15 cellular contexts compared by ENCODE assay signal in genomic region chr17:12974319-12974661, GRCh38. TPM values are rescaled to one million over a fixed set of nuclear protein-coding genes. Genes with fewer than 3 reads are reported as not detected.
A peak's percentile ranks its signal among the peaks of the same experiment; 100 is the strongest.
DNase-seq lines count a peak whose midpoint lies in the region; ATAC-seq and TF ChIP-seq lines count a peak whose summit lies in the region.
"Had no signal": no experiment of that assay in that cellular context is flagged by ENCODE, and none has a peak within 500 bp of the region (broad histone marks: within the 10 kb centered on the region; RNA-seq: fewer than 3 reads in every experiment).

No MANE protein-coding gene starts in this region.

- peaks cover 20% of the 10 kb centered on the region for H3K4me1 Mint-ChIP-seq in GM23338
- peaks cover 12% of the 10 kb centered on the region for H3K4me1 Mint-ChIP-seq in brain
- H3K4me1 Mint-ChIP-seq in activated CD4-positive, alpha-beta memory T cell treated with anti-CD3 and anti-CD28 coated beads, Interleukin-2, amount 10 ng/mL, durations not matched to agents 7 days and 5 days: no peaks in the 10 kb centered on the region

- H3K27me3 ChIP-seq in GM23338 (ENCODE audit: insufficient read depth): no peaks in the 10 kb centered on the region
- H3K27me3 ChIP-seq in iPS-18a (ENCODE audit: control insufficient read depth, insufficient read depth, low read length): no peaks in the 10 kb centered on the region
- H3K27me3 ChIP-seq in gastrocnemius medialis: peaks cover 0 to 3% (median 0%) of the 10 kb centered on the region in 3 donors
- H3K27me3 ChIP-seq in left lung: peaks cover 0 to 26% of the 10 kb centered on the region in 2 donors
- H3K27me3 ChIP-seq: body of pancreas had no signal

- peak overlapping the region; percentile 90 for H3K4me2 ChIP-seq in GM23338
- H3K4me2 ChIP-seq: KMS-11 had no signal

- H3K27me3 Mint-ChIP-seq in GM23338 (ENCODE audit: insufficient read depth, low read depth, poor library complexity): peaks cover 14% of the 10 kb centered on the region
- H3K27me3 Mint-ChIP-seq in brain: no peaks in the 10 kb centered on the region
- peaks cover 12% of the 10 kb centered on the region for H3K27me3 Mint-ChIP-seq in activated CD4-positive, alpha-beta memory T cell treated with anti-CD3 and anti-CD28 coated beads, Interleukin-2, amount 10 ng/mL, durations not matched to agents 7 days and 5 days

- H3K9ac ChIP-seq in iPS-18a (ENCODE audit: low read length): no peak overlapping the region
- H3K9ac ChIP-seq: KMS-11 had no signal

- H3K79me2 ChIP-seq in GM23338 (replicated peaks; ENCODE audit: insufficient read depth): no peaks in the 10 kb centered on the region

- intact Hi-C loops in gastrocnemius medialis (cut with DNase I; ENCODE audit: low total_unique reads) (no loop called here), left lung (cut with DNase I) (loop anchor here in 1 of 2 donors (10.0 kb wide), 1 partner anchor 639 kb away; no protein-coding TSS in a partner anchor)

- H3K36me3 Mint-ChIP-seq in GM23338 (ENCODE audit: low read depth) (no peaks in the 10 kb centered on the region), brain (no peaks in the 10 kb centered on the region)
- no peaks in the 10 kb centered on the region for H3K36me3 Mint-ChIP-seq in activated CD4-positive, alpha-beta memory T cell treated with anti-CD3 and anti-CD28 coated beads, Interleukin-2, amount 10 ng/mL, durations not matched to agents 7 days and 5 days (ENCODE audit: low read depth)

- H3K4me3 Mint-ChIP-seq in GM23338 (peak overlapping the region; percentile 70), brain (peak overlapping the region; percentile 56 to 81 (median 72))
- H3K4me3 Mint-ChIP-seq in activated CD4-positive, alpha-beta memory T cell treated with anti-CD3 and anti-CD28 coated beads, Interleukin-2, amount 10 ng/mL, durations not matched to agents 7 days and 5 days: no peak overlapping the region
- H3K4me3 Mint-ChIP-seq: CD4-positive, alpha-beta T cell; stimulated activated naive CD8-positive, alpha-beta T cell treated with anti-CD3 and anti-CD28 coated beads, Interleukin-15, Interleukin-2, amounts not matched to agents 100 ng/mL and 50 ng/mL, for 24 hours had no signal

- H4K20me1 ChIP-seq in GM23338 (replicated peaks; ENCODE audit: insufficient read depth): no peaks in the 10 kb centered on the region

- TF ChIP-seq CTCF in GM23338 (conservative IDR thresholded peaks at IDR 0.05; ENCODE audit: low read depth in 2 of 2): no peak
- TF ChIP-seq CTCF in brain (conservative IDR thresholded peaks at IDR 0.05): no peak
- no peak for TF ChIP-seq CTCF in gastrocnemius medialis (IDR thresholded peaks at IDR 0.05 in 4 of 5, conservative IDR thresholded peaks at IDR 0.05 in 1 of 5)
- TF ChIP-seq CTCF in left lung (IDR thresholded peaks at IDR 0.05): no peak

- H3K27ac ChIP-seq in GM23338 (ENCODE audit: low read depth): no peak overlapping the region
- H3K27ac ChIP-seq in iPS-18a (ENCODE audit: low read length): no peak overlapping the region
- H3K27ac ChIP-seq in gastrocnemius medialis: no peak overlapping the region
- H3K27ac ChIP-seq in left lung: no peak overlapping the region
- H3K27ac ChIP-seq: body of pancreas, foreskin keratinocyte, KMS-11 had no signal

- ATAC-seq in GM23338 (no peak), gastrocnemius medialis (no peak), left lung (no peak), GM18519 (IDR thresholded peaks at IDR 0.05; ENCODE audit: low FRiP score, unreplicated experiment) (no peak)

- H3K27ac Mint-ChIP-seq in GM23338: no peak overlapping the region
- peak overlapping the region in 1 of 5 experiments; percentile 88 for H3K27ac Mint-ChIP-seq in brain
- no peak overlapping the region for H3K27ac Mint-ChIP-seq in activated CD4-positive, alpha-beta memory T cell treated with anti-CD3 and anti-CD28 coated beads, Interleukin-2, amount 10 ng/mL, durations not matched to agents 7 days and 5 days
- H3K27ac Mint-ChIP-seq: CD4-positive, alpha-beta T cell; stimulated activated naive CD8-positive, alpha-beta T cell treated with anti-CD3 and anti-CD28 coated beads, Interleukin-15, Interleukin-2, amounts not matched to agents 100 ng/mL and 50 ng/mL, for 24 hours had no signal

- no peaks in the 10 kb centered on the region for H3F3A ChIP-seq in GM23338 (replicated peaks; ENCODE audit: low read depth)

- H3K36me3 ChIP-seq in GM23338 (ENCODE audit: insufficient read depth) (no peaks in the 10 kb centered on the region), iPS-18a (ENCODE audit: control insufficient read depth, low read depth, low read length) (no peaks in the 10 kb centered on the region), gastrocnemius medialis (no peaks in the 10 kb centered on the region), left lung (no peaks in the 10 kb centered on the region)

- in situ Hi-C loops in gastrocnemius medialis (cut with MboI; ENCODE audit: low sequenced_read_pairs in 4 of 4): no loop called here

- H3K4me1 ChIP-seq in GM23338 (ENCODE audit: insufficient read depth) (peaks cover 16% of the 10 kb centered on the region), iPS-18a (ENCODE audit: control insufficient read depth, low read depth, low read length) (peaks cover 18% of the 10 kb centered on the region), gastrocnemius medialis (peaks cover 3 to 10% of the 10 kb centered on the region in 2 donors), left lung (no peaks in the 10 kb centered on the region)
- H3K4me1 ChIP-seq: body of pancreas, foreskin keratinocyte had no signal

- no peaks in the 10 kb centered on the region; the same call in 2 of the 3 replicates for H3K9me3 Mint-ChIP-seq in GM23338
- no peaks in the 10 kb centered on the region for H3K9me3 Mint-ChIP-seq in brain
- no peaks in the 10 kb centered on the region for H3K9me3 Mint-ChIP-seq in activated CD4-positive, alpha-beta memory T cell treated with anti-CD3 and anti-CD28 coated beads, Interleukin-2, amount 10 ng/mL, durations not matched to agents 7 days and 5 days
- H3K9me3 Mint-ChIP-seq: CD4-positive, alpha-beta T cell; stimulated activated naive CD8-positive, alpha-beta T cell treated with anti-CD3 and anti-CD28 coated beads, Interleukin-15, Interleukin-2, amounts not matched to agents 100 ng/mL and 50 ng/mL, for 24 hours had no signal

- H3K4me3 ChIP-seq in GM23338: peak overlapping the region; percentile 68
- H3K4me3 ChIP-seq in iPS-18a (ENCODE audit: low read length): peak overlapping the region; percentile 71
- peak overlapping the region; percentile 29 to 43 (median 32) for H3K4me3 ChIP-seq in gastrocnemius medialis
- H3K4me3 ChIP-seq in left lung: no peak overlapping the region
- H3K4me3 ChIP-seq: body of pancreas had no signal

- no peak for DNase-seq in GM23338 (ENCODE audit: low spot score)
- no peak for DNase-seq in gastrocnemius medialis
- DNase-seq in KG1 (lab: John Stamatoyannopoulos, UW): no peak
- DNase-seq in left lung: no peak
- no peak for DNase-seq in activated CD4-positive, alpha-beta memory T cell treated with anti-CD3 and anti-CD28 coated beads, Interleukin-2, amount 10 ng/mL, durations not matched to agents 7 days and 5 days
- DNase-seq: body of pancreas; CD4-positive, alpha-beta T cell; foreskin keratinocyte; GOT3; stimulated activated CD4-positive, alpha-beta T cell treated with anti-CD3 and anti-CD28 coated beads, Interleukin-2, amount 100 ng/mL, for 48 hours had no signal

- POLR2A ChIA-PET in activated CD4-positive, alpha-beta memory T cell treated with anti-CD3 and anti-CD28 coated beads, Interleukin-2, amount 10 ng/mL, durations not matched to agents 7 days and 5 days (lab: Charles Lee): interaction anchor here (1.4 kb wide), 1 partner anchor 44 kb away, joined by 4 read pairs; the partner anchor contains the start of gene ELAC2

- TF ChIP-seq POLR2A in gastrocnemius medialis (IDR thresholded peaks at IDR 0.05): no peak

- H3K9me3 ChIP-seq in iPS-18a (ENCODE audit: control insufficient read depth, low read depth, low read length) (no peaks in the 10 kb centered on the region), gastrocnemius medialis (no peaks in the 10 kb centered on the region), left lung (no peaks in the 10 kb centered on the region)
- H3K9me3 ChIP-seq: body of pancreas had no signal

- no peaks in the 10 kb centered on the region for H3K9me2 ChIP-seq in GM23338 (ENCODE audit: insufficient read depth)

- H2AFZ ChIP-seq in GM23338: 0 out of 2 replicates have a peak overlapping the region, but pooled peaks have one; percentile 38

- CTCF ChIA-PET in activated CD4-positive, alpha-beta memory T cell treated with anti-CD3 and anti-CD28 coated beads, Interleukin-2, amount 10 ng/mL, durations not matched to agents 7 days and 5 days (lab: Charles Lee): no interaction called here

TF ChIP-seq in GM23338, 12 proteins besides CTCF, POLR2A, EP300 and RAD21 (continues in another document):
- TF ChIP-seq JUNB (IDR thresholded peaks at IDR 0.05; ENCODE audit: unreplicated experiment): no peak

RNA-seq across cellular contexts. Expression of gene ELAC2, which starts 43.5 kb away (rescaled TPM):
- 158 and 203 TPM in 2 replicates for total RNA-seq in GM23338 (2014; rRNA removed; shearing (Covaris generic))
- 49.1 and 49.9 TPM in 2 replicates for polyA plus RNA-seq in GM23338 (2016; fragmentation: Nextera tagmentation; extraction: Ambion mirVana)
- 59.0 TPM for polyA plus RNA-seq in brain (ENCODE audit: insufficient read depth, low read depth, low replicate concordance)
- 10 to 100 TPM; 70.7 to 78.7 (median 76.2) TPM for total RNA-seq in gastrocnemius medialis
- 10 to 100 TPM; 40.0 to 52.3 TPM for total RNA-seq in left lung
- 10 to 100 TPM; 50.8 to 54.0 TPM for total RNA-seq in activated CD4-positive, alpha-beta memory T cell treated with anti-CD3 and anti-CD28 coated beads, Interleukin-2, amount 10 ng/mL, durations not matched to agents 7 days and 5 days

Comparison
In these comparisons a context has a peak if more than half of its experiments do, and no peak if none do; other contexts are left out.
1. H3K4me3 ChIP-seq: peak in GM23338 (single experiment), iPS-18a (single experiment) and gastrocnemius medialis (4 of 4); none in left lung (0 of 2).